Comparison of ENCODE assay signal across 1 cellular context in the genomic region with DNA sequence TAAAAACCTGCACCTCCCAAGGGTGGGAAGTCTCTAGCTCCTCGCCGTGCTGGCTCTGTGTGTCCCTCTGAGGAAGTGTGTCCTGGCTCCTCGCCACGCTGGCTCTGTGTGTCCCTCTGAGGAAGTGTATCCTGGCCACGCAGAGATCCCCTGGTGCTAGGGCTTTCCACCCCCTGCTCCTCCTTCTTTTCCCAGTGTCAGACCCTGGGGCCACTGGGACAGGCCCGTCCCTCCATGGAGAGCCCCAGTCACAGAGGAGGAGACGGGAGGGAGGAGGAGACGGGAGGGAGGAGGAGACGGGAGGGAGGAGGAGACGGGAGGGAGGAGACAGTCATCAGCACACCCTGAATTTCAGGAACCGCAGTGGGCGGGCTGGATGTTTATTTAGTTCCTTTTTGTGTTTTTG.
TF ChIP-seq lines count a peak whose summit lies in the region.

No MANE protein-coding gene starts in this region.

TF ChIP-seq in GM12878, 131 proteins besides CTCF, POLR2A, EP300 and RAD21 (continued from another document):
- peak; percentile 65; the same call in 1 of the 2 replicates for TF ChIP-seq RELB (IDR thresholded peaks at IDR 0.05; ENCODE audit: low read depth)
- peak; percentile 45; the same call in 1 of the 2 replicates for TF ChIP-seq NBN (IDR thresholded peaks at IDR 0.05)
TF ChIP-seq in GM12878: peak in this region for 10.
